Comparison of ENCODE assay signal across 9 cellular contexts in genomic region chrX:149541521-149542047, GRCh38. TPM values are rescaled to one million over a fixed set of nuclear protein-coding genes. Genes with fewer than 3 reads are reported as not detected.
DNase-seq lines count a peak whose midpoint lies in the region; ATAC-seq and TF ChIP-seq lines count a peak whose summit lies in the region.
"Had no signal": no experiment of that assay in that cellular context is flagged by ENCODE, and none has a peak within 500 bp of the region (broad histone marks: within the 10 kb centered on the region; RNA-seq: fewer than 3 reads in every experiment).

No MANE protein-coding gene starts in this region.

- H3K4me1 ChIP-seq in DOHH2 (ENCODE audit: control insufficient read depth, low read length) = peaks cover 7% of the 10 kb centered on the region; the same call in 1 of the 2 replicates
- peaks cover 0 to 11% (median 5%) of the 10 kb centered on the region in 3 donors for H3K4me1 ChIP-seq in esophagus squamous epithelium
- peaks cover 5% of the 10 kb centered on the region for H3K4me1 ChIP-seq in parathyroid adenoma

- no peaks in the 10 kb centered on the region for H3K36me3 ChIP-seq in DOHH2 (ENCODE audit: control insufficient read depth, low read length)
- peaks cover 0 to 6% (median 0%) of the 10 kb centered on the region in 3 donors for H3K36me3 ChIP-seq in esophagus squamous epithelium
- no peaks in the 10 kb centered on the region for H3K36me3 ChIP-seq in parathyroid adenoma (ENCODE audit: control insufficient read depth, insufficient read depth, low read length)

- CTCF ChIA-PET in RWPE1 (lab: Yijun Ruan, JAX) = no interaction called here

- H3K27ac ChIP-seq in DOHH2 (ENCODE audit: low read depth, low read length) (peak overlapping the region; percentile 80; the same call in 1 of the 2 replicates), RWPE1 (peak overlapping the region; percentile 89), esophagus squamous epithelium (peak overlapping the region; percentile 85 to 95 (median 94)), parathyroid adenoma (peak overlapping the region; percentile 99)

- H3K9ac ChIP-seq in parathyroid adenoma = no peak overlapping the region

- no peaks in the 10 kb centered on the region for H3K9me2 ChIP-seq in DOHH2 (replicated peaks; ENCODE audit: control insufficient read depth, low read length)

- ATAC-seq in left lobe of liver (no peak), HG02642 (IDR thresholded peaks at IDR 0.05; ENCODE audit: poor library complexity, unreplicated experiment) (no peak)

- peak overlapping the region; percentile 72 for H2AFZ ChIP-seq in parathyroid adenoma

- peak overlapping the region; percentile 88 for H3K4me3 ChIP-seq in DOHH2 (ENCODE audit: low read length)
- H3K4me3 ChIP-seq in esophagus squamous epithelium = peak overlapping the region; percentile 57 to 79 (median 65)
- peak overlapping the region; percentile 81 for H3K4me3 ChIP-seq in parathyroid adenoma (ENCODE audit: low read depth, low read length)

- H3K27me3 ChIP-seq in DOHH2 (ENCODE audit: control insufficient read depth, low read length) (no peaks in the 10 kb centered on the region), esophagus squamous epithelium (no peaks in the 10 kb centered on the region), parathyroid adenoma (ENCODE audit: control insufficient read depth, insufficient read depth, low read length) (no peaks in the 10 kb centered on the region)

- POLR2A ChIA-PET in RWPE1 (lab: Yijun Ruan, JAX; ENCODE audit: low non-redundant PET) = no interaction called here

- H3K4me2 ChIP-seq in DOHH2 (ENCODE audit: low read length) (peak overlapping the region; percentile 68), parathyroid adenoma (ENCODE audit: low read length) (peak overlapping the region; percentile 70)

- no peaks in the 10 kb centered on the region for H3F3A ChIP-seq in DOHH2 (ENCODE audit: control insufficient read depth, insufficient read depth)

- H3K9me3 ChIP-seq in DOHH2 (ENCODE audit: control insufficient read depth, insufficient read depth, low read length) (no peaks in the 10 kb centered on the region), esophagus squamous epithelium (no peaks in the 10 kb centered on the region), parathyroid adenoma (ENCODE audit: control insufficient read depth, low read length) (no peaks in the 10 kb centered on the region)

- 20% methylated on average over 1 of the region's 13 CpGs; no CpG with 5 or more reads in 1 of the 2 donors for WGBS in esophagus squamous epithelium, 2 donors

- intact Hi-C loops in esophagus squamous epithelium (cut with DNase I) = no loop called here

- no peak for TF ChIP-seq POLR2A in esophagus squamous epithelium (IDR thresholded peaks at IDR 0.05)

- no peaks in the 10 kb centered on the region for H4K20me1 ChIP-seq in DOHH2 (ENCODE audit: control insufficient read depth, insufficient read depth, low read depth, low read length)

- DNase-seq in RWPE1 (ENCODE audit: low spot score) (no peak), esophagus squamous epithelium (lab: John Stamatoyannopoulos, UW) (no peak), cerebellar nuclear complex (lab: John Stamatoyannopoulos, UW) (no peak), left lobe of liver (ENCODE audit: low spot score) (no peak), NCI-H1436 (lab: John Stamatoyannopoulos, UW) (no peak)
- DNase-seq: central memory CD4-positive, alpha-beta T cell had no signal

- TF ChIP-seq CTCF in DOHH2 (IDR thresholded peaks at IDR 0.05; ENCODE audit: low read depth, low read length, poor library complexity, severe bottlenecking) (no peak), RWPE1 (conservative IDR thresholded peaks at IDR 0.05; ENCODE audit: low read depth) (no peak), esophagus squamous epithelium (IDR thresholded peaks at IDR 0.05) (no peak), parathyroid adenoma (IDR thresholded peaks at IDR 0.05) (no peak)

- H3K79me2 ChIP-seq in DOHH2 (ENCODE audit: control insufficient read depth, low read length) (peaks cover 11% of the 10 kb centered on the region), parathyroid adenoma (no peaks in the 10 kb centered on the region)

RNA-seq across cellular contexts. Expression of gene EOLA1, which starts 0.8 kb away (rescaled TPM):
- 10 to 100 TPM in 3 of 4 donors, 1 to 10 TPM in 1; 9.0 to 15.1 (median 12.1) TPM for total RNA-seq in esophagus squamous epithelium
- 13.5 TPM for total RNA-seq in left lobe of liver

RNA-seq across cellular contexts. Expression of gene HSFX3, which starts 8.1 kb away (rescaled TPM):
- total RNA-seq in esophagus squamous epithelium (not detected), left lobe of liver (not detected)

RNA-seq across cellular contexts. Expression of gene IDS, which starts 36.5 kb away (rescaled TPM):
- 10 to 100 TPM; 24.8 to 46.0 (median 30.4) TPM for total RNA-seq in esophagus squamous epithelium
- 16.3 TPM for total RNA-seq in left lobe of liver

RNA-seq across cellular contexts. Expression of gene MAGEA9B, which starts 45.7 kb away (rescaled TPM):
- total RNA-seq in esophagus squamous epithelium = not detected
- not detected for total RNA-seq in left lobe of liver

RNA-seq across cellular contexts. Expression of gene HSFX2, which starts 53.5 kb away (rescaled TPM):
- total RNA-seq in esophagus squamous epithelium (1 to 10 TPM in 1 of 4 donors, not detected in 3; 1.2 TPM), left lobe of liver (not detected)
